7 cellular contexts compared by ENCODE assay signal in the genomic region with DNA sequence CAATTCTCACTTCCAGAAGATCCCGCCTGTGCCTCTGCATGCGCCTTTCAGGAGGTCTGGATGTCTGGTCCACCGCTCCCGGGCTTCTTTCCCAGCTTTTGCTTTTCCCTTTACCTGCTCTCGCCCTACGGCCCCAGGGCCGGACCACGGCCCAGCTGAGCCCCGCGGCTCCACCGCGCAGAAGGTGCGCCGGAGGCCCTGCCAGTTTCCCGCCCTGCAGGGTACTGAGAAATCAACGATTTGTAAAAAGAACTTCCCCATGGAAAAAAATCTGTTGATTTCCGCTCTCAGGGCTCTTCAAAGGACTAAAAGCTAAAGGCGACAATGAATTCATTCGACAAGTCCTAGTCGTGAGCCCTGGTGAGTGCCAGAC. TPM values are rescaled to one million over a fixed set of nuclear protein-coding genes. Genes with fewer than 3 reads are reported as not detected.
A peak's percentile ranks its signal among the peaks of the same experiment; 100 is the strongest.
DNase-seq lines count a peak whose midpoint lies in the region; ATAC-seq and TF ChIP-seq lines count a peak whose summit lies in the region.

No MANE protein-coding gene starts in this region.

- H3K4me1 Mint-ChIP-seq in H9: peaks cover 15 to 20% of the 10 kb centered on the region in 2 experiments
- peaks cover 9% of the 10 kb centered on the region for H3K4me1 Mint-ChIP-seq in activated naive CD8-positive, alpha-beta T cell treated with anti-CD3 and anti-CD28 coated beads, Interleukin-2, amount 10 ng/mL, durations not matched to agents 7 days and 5 days
- H3K4me1 Mint-ChIP-seq in stimulated activated effector memory CD8-positive, alpha-beta T cell treated with anti-CD3 and anti-CD28 coated beads, Interleukin-12 subunit alpha, Interleukin-12 subunit beta, amount 100 ng/mL, for 72 hours: peaks cover 21% of the 10 kb centered on the region

- no peak overlapping the region for H3T11ph ChIP-seq in H9 (ENCODE audit: low read length)

- no peak overlapping the region for H2BK20ac ChIP-seq in H9 (ENCODE audit: low read depth, low read length, poor library complexity, severe bottlenecking)

- H3K18ac ChIP-seq in H9 (ENCODE audit: insufficient read length, low read depth, low read length): peak overlapping the region; percentile 89

- H3K27ac ChIP-seq in H9 (ENCODE audit: insufficient read length, low read depth, low read length): no peak overlapping the region

- H4K5ac ChIP-seq in H9 (ENCODE audit: insufficient read length, low read depth, low read length): no peak overlapping the region

- H3K36me3 ChIP-seq in iPS-15b (ENCODE audit: control insufficient read depth, insufficient read depth, low read length): no peaks in the 10 kb centered on the region

- POLR2A ChIA-PET in activated naive CD8-positive, alpha-beta T cell treated with anti-CD3 and anti-CD28 coated beads, Interleukin-2, amount 10 ng/mL, durations not matched to agents 7 days and 5 days (lab: Charles Lee): interaction anchor here (1.0 to 1.6 kb wide), 4 partner anchors 16 to 374 kb away, joined by 3 to 10 read pairs (median 3); no protein-coding TSS in a partner anchor

- no peaks in the 10 kb centered on the region for H3K27me3 ChIP-seq in H9 (ENCODE audit: insufficient read depth, low read length)
- H3K27me3 ChIP-seq in iPS-15b (ENCODE audit: control insufficient read depth, insufficient read depth, low read length): peaks cover 2% of the 10 kb centered on the region

- H3K9me3 Mint-ChIP-seq in H9: no peaks in the 10 kb centered on the region
- H3K9me3 Mint-ChIP-seq in activated naive CD8-positive, alpha-beta T cell treated with anti-CD3 and anti-CD28 coated beads, Interleukin-2, amount 10 ng/mL, durations not matched to agents 7 days and 5 days: no peaks in the 10 kb centered on the region
- H3K9me3 Mint-ChIP-seq in stimulated activated effector memory CD8-positive, alpha-beta T cell treated with anti-CD3 and anti-CD28 coated beads, Interleukin-12 subunit alpha, Interleukin-12 subunit beta, amount 100 ng/mL, for 72 hours: no peaks in the 10 kb centered on the region

- H3K36me3 Mint-ChIP-seq in H9 (ENCODE audit: insufficient read depth in 1 of 3, low read depth in 3 of 3): no peaks in the 10 kb centered on the region
- no peaks in the 10 kb centered on the region for H3K36me3 Mint-ChIP-seq in activated naive CD8-positive, alpha-beta T cell treated with anti-CD3 and anti-CD28 coated beads, Interleukin-2, amount 10 ng/mL, durations not matched to agents 7 days and 5 days
- peaks cover 9% of the 10 kb centered on the region for H3K36me3 Mint-ChIP-seq in stimulated activated effector memory CD8-positive, alpha-beta T cell treated with anti-CD3 and anti-CD28 coated beads, Interleukin-12 subunit alpha, Interleukin-12 subunit beta, amount 100 ng/mL, for 72 hours

- H2AK5ac ChIP-seq in H9 (ENCODE audit: insufficient read length, low read length): no peak overlapping the region

- DNase-seq in H9: no peak
- no peak for DNase-seq in activated naive CD8-positive, alpha-beta T cell treated with anti-CD3 and anti-CD28 coated beads, Interleukin-2, amount 10 ng/mL, durations not matched to agents 7 days and 5 days
- DNase-seq in stimulated activated effector memory CD8-positive, alpha-beta T cell treated with anti-CD3 and anti-CD28 coated beads, Interleukin-12 subunit alpha, Interleukin-12 subunit beta, amount 100 ng/mL, for 72 hours (ENCODE audit: low spot score in 2 of 2): no peak
- DNase-seq in GM10266 (ENCODE audit: extremely low spot score): no peak
- DNase-seq in activated effector memory CD4-positive, alpha-beta T cell treated with anti-CD3 and anti-CD28 coated beads, Interleukin-2, amount 50 U/mL, for 16 hours: no peak

- H3K4me1 ChIP-seq in H9 (ENCODE audit: insufficient read depth, low read length) (no peaks in the 10 kb centered on the region), iPS-15b (ENCODE audit: control insufficient read depth, insufficient read depth, low read length) (no peaks in the 10 kb centered on the region)

- H3K14ac ChIP-seq in H9 (ENCODE audit: insufficient read depth, low read length): peak overlapping the region; percentile 80

- H4K8ac ChIP-seq in H9 (replicated peaks; ENCODE audit: insufficient read length, low read depth, low read length): no peak overlapping the region

- H3K23me2 ChIP-seq in H9 (ENCODE audit: insufficient read length, low read depth, low read length, poor library complexity, severe bottlenecking): no peaks in the 10 kb centered on the region

- H3K23ac ChIP-seq in H9 (ENCODE audit: insufficient read length, low read depth, low read length): no peak overlapping the region

- no peak overlapping the region for H2BK120ac ChIP-seq in H9 (ENCODE audit: low read depth, low read length, poor library complexity, severe bottlenecking)

- H3K4me2 ChIP-seq in H9 (ENCODE audit: insufficient read depth, insufficient read length, low read length): peak overlapping the region; percentile 16

- no peak for ATAC-seq in activated naive CD8-positive, alpha-beta T cell treated with anti-CD3 and anti-CD28 coated beads, Interleukin-2, amount 10 ng/mL, durations not matched to agents 7 days and 5 days (ENCODE audit: low read depth)
- ATAC-seq in stimulated activated effector memory CD8-positive, alpha-beta T cell treated with anti-CD3 and anti-CD28 coated beads, Interleukin-12 subunit alpha, Interleukin-12 subunit beta, amount 100 ng/mL, for 72 hours: no peak
- no peak for ATAC-seq in HG02884 (IDR thresholded peaks at IDR 0.05; ENCODE audit: unreplicated experiment)

- H3K4ac ChIP-seq in H9 (ENCODE audit: low read depth, low read length): no peak overlapping the region; the same call in 1 of the 2 replicates

- TF ChIP-seq CTCF in H9 (conservative IDR thresholded peaks at IDR 0.05) (no peak; the same call in 2 of the 3 replicates), GM10266 (IDR thresholded peaks at IDR 0.05; ENCODE audit: control insufficient read depth, insufficient read depth, low read depth, missing control alignments) (no peak)

- peaks cover 7% of the 10 kb centered on the region for H3K27me3 Mint-ChIP-seq in H9 (ENCODE audit: low read depth)
- peaks cover 64% of the 10 kb centered on the region for H3K27me3 Mint-ChIP-seq in activated naive CD8-positive, alpha-beta T cell treated with anti-CD3 and anti-CD28 coated beads, Interleukin-2, amount 10 ng/mL, durations not matched to agents 7 days and 5 days

- no peak overlapping the region for H2BK15ac ChIP-seq in H9 (ENCODE audit: low read depth, low read length)

- H2AFZ ChIP-seq in H9 (ENCODE audit: low read length): peak overlapping the region; percentile 68

- H4K91ac ChIP-seq in H9 (ENCODE audit: insufficient read length, low read depth, low read length): no peak overlapping the region

- no CpG with 5 or more reads among the region's 20 CpGs for WGBS in H9 (ENCODE audit: extremely low coverage, insufficient read length, low lambda C conversion rate)

- H3K9me3 ChIP-seq in H9 (ENCODE audit: control insufficient read depth, low read depth, low read length) (no peaks in the 10 kb centered on the region), iPS-15b (ENCODE audit: control insufficient read depth, insufficient read depth, low read length) (no peaks in the 10 kb centered on the region)

- H2BK5ac ChIP-seq in H9 (ENCODE audit: insufficient read length, low read length): no peak overlapping the region

- no peak overlapping the region for H3K56ac ChIP-seq in H9 (ENCODE audit: insufficient read length, low read depth, low read length)

- peak overlapping the region; percentile 74 for H3K4me3 ChIP-seq in iPS-15b (ENCODE audit: low read depth, low read length)

- peak overlapping the region; percentile 78 to 84 for H3K4me3 Mint-ChIP-seq in H9
- peak overlapping the region; percentile 87 for H3K4me3 Mint-ChIP-seq in activated naive CD8-positive, alpha-beta T cell treated with anti-CD3 and anti-CD28 coated beads, Interleukin-2, amount 10 ng/mL, durations not matched to agents 7 days and 5 days
- peak overlapping the region; percentile 84 for H3K4me3 Mint-ChIP-seq in stimulated activated effector memory CD8-positive, alpha-beta T cell treated with anti-CD3 and anti-CD28 coated beads, Interleukin-12 subunit alpha, Interleukin-12 subunit beta, amount 100 ng/mL, for 72 hours

- H3K79me2 ChIP-seq in H9 (ENCODE audit: insufficient read depth, low read length): no peaks in the 10 kb centered on the region

- H3K79me1 ChIP-seq in H9 (ENCODE audit: insufficient read depth, low read depth, low read length, poor library complexity, severe bottlenecking): no peaks in the 10 kb centered on the region

- no peak overlapping the region for H2BK12ac ChIP-seq in H9 (ENCODE audit: insufficient read length, low read depth, low read length)

- no peaks in the 10 kb centered on the region for H4K20me1 ChIP-seq in H9 (ENCODE audit: control insufficient read depth, insufficient read depth, insufficient read length)

- H3K27ac Mint-ChIP-seq in H9: peak overlapping the region; percentile 84 to 91 (median 89); a peak in 3 of 7 replicates
- H3K27ac Mint-ChIP-seq in activated naive CD8-positive, alpha-beta T cell treated with anti-CD3 and anti-CD28 coated beads, Interleukin-2, amount 10 ng/mL, durations not matched to agents 7 days and 5 days: no peak overlapping the region
- H3K27ac Mint-ChIP-seq in stimulated activated effector memory CD8-positive, alpha-beta T cell treated with anti-CD3 and anti-CD28 coated beads, Interleukin-12 subunit alpha, Interleukin-12 subunit beta, amount 100 ng/mL, for 72 hours: peak overlapping the region; percentile 94

- H3K9ac ChIP-seq in H9 (ENCODE audit: extremely low read depth, insufficient read length, low read length): peak overlapping the region; percentile 55
- H3K9ac ChIP-seq in iPS-15b (ENCODE audit: low read depth, low read length): peak overlapping the region; percentile 85

RNA-seq across cellular contexts. Expression of gene RNU1-2, which starts 7.0 kb away (rescaled TPM):
- 1,874 and 2,051 TPM in 2 replicates for total RNA-seq in H9 (2021)
- total RNA-seq in activated naive CD8-positive, alpha-beta T cell treated with anti-CD3 and anti-CD28 coated beads, Interleukin-2, amount 10 ng/mL, durations not matched to agents 7 days and 5 days: 1,000 to 10,000 TPM; 3,257 to 3,430 TPM

RNA-seq across cellular contexts. Expression of gene CROCC, which starts 32.9 kb away (rescaled TPM):
- 40.2 and 40.7 TPM in 2 replicates for total RNA-seq in H9 (2021)
- total RNA-seq in activated naive CD8-positive, alpha-beta T cell treated with anti-CD3 and anti-CD28 coated beads, Interleukin-2, amount 10 ng/mL, durations not matched to agents 7 days and 5 days: 10 to 100 TPM; 63.0 to 69.8 TPM
